14 cellular contexts compared by ENCODE assay signal in the genomic region with DNA sequence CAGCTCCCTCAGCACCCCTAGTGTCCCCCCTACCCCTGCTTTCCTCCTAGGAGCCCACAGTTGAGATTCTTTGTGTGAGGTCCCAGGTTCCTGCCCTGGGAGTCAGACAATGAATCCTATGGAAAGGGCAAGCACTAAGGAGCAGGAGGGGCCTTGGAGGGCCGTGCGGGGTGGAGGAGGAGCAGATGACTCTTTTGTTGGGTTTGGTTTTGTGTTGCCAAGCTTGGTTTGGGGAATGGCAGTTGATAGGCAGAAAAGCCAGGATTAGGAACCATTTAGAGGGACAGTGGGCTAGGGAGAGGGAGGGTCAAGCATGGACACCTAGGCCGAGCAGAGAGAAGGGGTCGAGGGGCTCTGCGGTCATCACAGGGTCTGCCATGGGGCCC.
DNase-seq lines count a peak whose midpoint lies in the region; ATAC-seq and TF ChIP-seq lines count a peak whose summit lies in the region.
"Had no signal": no experiment of that assay in that cellular context is flagged by ENCODE, and none has a peak within 500 bp of the region (broad histone marks: within the 10 kb centered on the region; RNA-seq: fewer than 3 reads in every experiment).

No MANE protein-coding gene starts in this region.

- H3K4me3 ChIP-seq in H7 (ENCODE audit: insufficient read depth, low read depth, low read length) (no peak overlapping the region), esophagus muscularis mucosa (no peak overlapping the region), osteoblast (ENCODE audit: insufficient read depth, low read length) (no peak overlapping the region), foreskin fibroblast (ENCODE audit: low read depth in 1 of 2, low read length in 2 of 2) (no peak overlapping the region)
- H3K4me3 ChIP-seq: K562 had no signal

- no peak for TF ChIP-seq POLR2A in esophagus muscularis mucosa (IDR thresholded peaks at IDR 0.05; ENCODE audit: low read depth)

- no peak for TF ChIP-seq CTCF in esophagus muscularis mucosa (IDR thresholded peaks at IDR 0.05)
- TF ChIP-seq CTCF in osteoblast (IDR thresholded peaks at IDR 0.05; ENCODE audit: extremely low read depth, low read depth, low read length): no peak
- TF ChIP-seq CTCF in foreskin fibroblast (IDR thresholded peaks at IDR 0.05; ENCODE audit: low read depth, low read length): no peak

- no peaks in the 10 kb centered on the region for H3K27me3 ChIP-seq in H7 (ENCODE audit: control insufficient read depth, insufficient read depth, low read length)
- no peaks in the 10 kb centered on the region for H3K27me3 ChIP-seq in esophagus muscularis mucosa
- no peaks in the 10 kb centered on the region for H3K27me3 ChIP-seq in osteoblast (ENCODE audit: insufficient read depth, low read length)

- DNase-seq in H7 (peak; percentile 21), esophagus muscularis mucosa (ENCODE audit: extremely low spot score) (peak; percentile 80), osteoblast (ENCODE audit: insufficient read length, low spot score, missing footprints) (peak; percentile 46), middle frontal gyrus (ENCODE audit: extremely low spot score, low spot score) (no peak), foreskin fibroblast (no peak)
- DNase-seq: ACHN; CD4-positive, alpha-beta memory T cell; DMS153; DMS79; GDM1; HCEC 1CT had no signal

- ATAC-seq in GM21529 (IDR thresholded peaks at IDR 0.05; ENCODE audit: unreplicated experiment): no peak

- H3K79me2 ChIP-seq in osteoblast (ENCODE audit: insufficient read depth, low read length): no peaks in the 10 kb centered on the region

- no peaks in the 10 kb centered on the region for H4K20me1 ChIP-seq in osteoblast (ENCODE audit: insufficient read depth, low read length)

- H3K4me2 ChIP-seq in osteoblast (ENCODE audit: insufficient read depth, low read length): no peak overlapping the region

- H3K9me3 ChIP-seq in esophagus muscularis mucosa (peaks cover 0 to 20% (median 7%) of the 10 kb centered on the region in 4 donors), osteoblast (ENCODE audit: low read depth, low read length) (peaks cover 8% of the 10 kb centered on the region)

- intact Hi-C loops in esophagus muscularis mucosa (cut with DNase I): no loop called here

- TF ChIP-seq EP300 in esophagus muscularis mucosa (IDR thresholded peaks at IDR 0.05): no peak

- no peak overlapping the region for H2AFZ ChIP-seq in osteoblast (ENCODE audit: low read length)

- no peaks in the 10 kb centered on the region for H3K4me1 ChIP-seq in esophagus muscularis mucosa
- peaks cover 11% of the 10 kb centered on the region for H3K4me1 ChIP-seq in osteoblast (ENCODE audit: insufficient read depth, low read length)

- H3K27ac ChIP-seq in esophagus muscularis mucosa (replicated peaks in 1 of 4) (no peak overlapping the region), osteoblast (ENCODE audit: low read depth, low read length) (no peak overlapping the region)
- H3K27ac ChIP-seq: HL-60 had no signal

- H3K36me3 ChIP-seq in H7 (replicated peaks; ENCODE audit: control insufficient read depth, insufficient read depth, low read length) (no peaks in the 10 kb centered on the region), esophagus muscularis mucosa (no peaks in the 10 kb centered on the region), osteoblast (ENCODE audit: insufficient read depth, low read length) (no peaks in the 10 kb centered on the region)

- WGBS in esophagus muscularis mucosa: 95% methylated on average over 5 of the region's 5 CpGs

Comparison
In these comparisons a context has a peak if more than half of its experiments do, and no peak if none do; other contexts are left out.
1. DNase-seq: peak in H7 (single experiment), esophagus muscularis mucosa (single experiment) and osteoblast (single experiment); none in middle frontal gyrus (single experiment) and foreskin fibroblast (0 of 2).